12 cellular contexts compared by ENCODE assay signal in genomic region chr3:10614160-10614559, GRCh38.
"Had no signal": no experiment of that assay in that cellular context is flagged by ENCODE, and none has a peak within 500 bp of the region (broad histone marks: within the 10 kb centered on the region; RNA-seq: fewer than 3 reads in every experiment).

No MANE protein-coding gene starts in this region.

- H3K79me2 ChIP-seq: parathyroid adenoma had no signal

- DNase-seq: activated CD4-positive, alpha-beta T cell treated with anti-CD3 and anti-CD28 coated beads for 1 hour; activated CD4-positive, alpha-beta T cell treated with anti-CD3 and anti-CD28 coated beads, Interleukin-2, amount 50 U/mL, for 4 hours; activated gamma-delta T cell treated with Interleukin-2 at 50 U/mL for 16 hours; activated T-cell treated with anti-CD3 and anti-CD28 coated beads for 4 hours; effector CD8-positive, alpha-beta T cell; gastrocnemius medialis; stimulated activated CD4-positive, alpha-beta T cell treated with anti-CD3 and anti-CD28 coated beads, Interleukin-4, amount 100 ng/mL, for 24 hours; stomach; WERI-Rb-1 had no signal

- H3K27me3 ChIP-seq: gastrocnemius medialis had no signal

- H3K4me1 ChIP-seq: gastrocnemius medialis, parathyroid adenoma, stomach had no signal

- H3K4me3 ChIP-seq: gastrocnemius medialis, lung, smooth muscle cell, stomach had no signal

- H3K9ac ChIP-seq: parathyroid adenoma had no signal

- H3K27ac ChIP-seq: gastrocnemius medialis, parathyroid adenoma, stomach, WERI-Rb-1 had no signal

- H2AFZ ChIP-seq: parathyroid adenoma had no signal

- H3K9me3 ChIP-seq: gastrocnemius medialis had no signal

- H3K36me3 ChIP-seq: gastrocnemius medialis, stomach, WERI-Rb-1 had no signal

- H3K4me2 ChIP-seq: smooth muscle cell had no signal
